8 cellular contexts compared by ENCODE assay signal in genomic region chr6:10414766-10415592, GRCh38. TPM values are rescaled to one million over a fixed set of nuclear protein-coding genes. Genes with fewer than 3 reads are reported as not detected.
A peak's percentile ranks its signal among the peaks of the same experiment; 100 is the strongest.
DNase-seq lines count a peak whose midpoint lies in the region; ATAC-seq lines count a peak whose summit lies in the region.

TFAP2A (minus strand) TSS chr6:10415074; CDS start chr6:10414991, 83 bp downstream.

- no peaks in the 10 kb centered on the region for H3K36me3 ChIP-seq in subcutaneous abdominal adipose tissue (ENCODE audit: control insufficient read depth in 5 of 5, insufficient read depth in 5 of 5, low read length in 5 of 5)

- ATAC-seq in T-helper 17 cell (no peak), GM19397 (IDR thresholded peaks at IDR 0.05; ENCODE audit: unreplicated experiment) (no peak), HG03442 (IDR thresholded peaks at IDR 0.05; ENCODE audit: unreplicated experiment) (no peak)

- DNase-seq in activated T-cell treated with anti-CD3 and anti-CD28 coated beads, Interleukin-2, amount 50 U/mL, for 24 hours = no peak
- no peak for DNase-seq in activated T-cell treated with anti-CD3 and anti-CD28 coated beads, Interleukin-2, amount 50 U/mL, for 48 hours
- DNase-seq in T-helper 17 cell (no peak), glomerular visceral epithelial cell (ENCODE audit: extremely low spot score) (peak; percentile 78)
- no peak for DNase-seq in central memory CD4-positive, alpha-beta T cell

- H3K4me1 ChIP-seq in subcutaneous abdominal adipose tissue (ENCODE audit: control insufficient read depth in 5 of 5, insufficient read depth in 5 of 5, low read length in 5 of 5) = peaks cover 5 to 57% (median 54%) of the 10 kb centered on the region in 5 donors

- peaks cover 3% of the 10 kb centered on the region for H3K36me3 Mint-ChIP-seq in activated T-cell treated with anti-CD3 and anti-CD28 coated beads, Interleukin-2, amount 50 U/mL, for 24 hours (ENCODE audit: low read depth)
- peaks cover 6% of the 10 kb centered on the region for H3K36me3 Mint-ChIP-seq in T-helper 17 cell (ENCODE audit: low read depth)

- H3K27ac ChIP-seq in subcutaneous abdominal adipose tissue (ENCODE audit: low read depth, low read length) = no peak within 1 kb of the TSS

- H3K9me3 ChIP-seq in T-helper 17 cell (ENCODE audit: control insufficient read depth, low read length, poor library complexity, severe bottlenecking) (peaks cover 8% of the 10 kb centered on the region), subcutaneous abdominal adipose tissue (ENCODE audit: control insufficient read depth in 5 of 5, low read length in 5 of 5) (no peaks in the 10 kb centered on the region)

- H3K9me3 Mint-ChIP-seq in activated T-cell treated with anti-CD3 and anti-CD28 coated beads, Interleukin-2, amount 50 U/mL, for 24 hours = peaks cover 7% of the 10 kb centered on the region

- no peak within 1 kb of the TSS for H3K9ac ChIP-seq in subcutaneous abdominal adipose tissue (ENCODE audit: low read length in 5 of 5)

- peak within 1 kb of the TSS; percentile 76 for H3K4me3 Mint-ChIP-seq in activated T-cell treated with anti-CD3 and anti-CD28 coated beads, Interleukin-2, amount 50 U/mL, for 24 hours
- H3K4me3 Mint-ChIP-seq in T-helper 17 cell = peak within 1 kb of the TSS; percentile 91

- H3K4me1 Mint-ChIP-seq in activated T-cell treated with anti-CD3 and anti-CD28 coated beads, Interleukin-2, amount 50 U/mL, for 24 hours (ENCODE audit: low read depth) = peaks cover 44% of the 10 kb centered on the region
- H3K4me1 Mint-ChIP-seq in T-helper 17 cell = peaks cover 11% of the 10 kb centered on the region

- peaks cover 93% of the 10 kb centered on the region for H3K27me3 Mint-ChIP-seq in activated T-cell treated with anti-CD3 and anti-CD28 coated beads, Interleukin-2, amount 50 U/mL, for 24 hours
- peaks cover 69% of the 10 kb centered on the region for H3K27me3 Mint-ChIP-seq in T-helper 17 cell

- H3K4me3 ChIP-seq in subcutaneous abdominal adipose tissue (ENCODE audit: low read depth in 1 of 5, low read length in 5 of 5) = peak within 1 kb of the TSS; percentile 3 to 62 (median 22)

- H3K27me3 ChIP-seq in subcutaneous abdominal adipose tissue (ENCODE audit: control insufficient read depth in 5 of 5, insufficient read depth in 4 of 5, low read length in 5 of 5) = peaks cover 74 to 92% (median 82%) of the 10 kb centered on the region in 5 donors

- H3K27ac Mint-ChIP-seq in activated T-cell treated with anti-CD3 and anti-CD28 coated beads, Interleukin-2, amount 50 U/mL, for 24 hours = peak within 1 kb of the TSS; percentile 67
- peak within 1 kb of the TSS; percentile 69 for H3K27ac Mint-ChIP-seq in T-helper 17 cell

RNA-seq across cellular contexts. Expression of gene TFAP2A, which starts in this region (rescaled TPM):
- under 1 TPM; 0.18 to 0.40 TPM for total RNA-seq in T-helper 17 cell
